In genomic region chr1:23079025-23079424, GRCh38 we compare ENCODE assay signal across 18 cellular contexts. TPM values are rescaled to one million over a fixed set of nuclear protein-coding genes. Genes with fewer than 3 reads are reported as not detected.
DNase-seq lines count a peak whose midpoint lies in the region; TF ChIP-seq lines count a peak whose summit lies in the region.
"Had no signal": no experiment of that assay in that cellular context is flagged by ENCODE, and none has a peak within 500 bp of the region (broad histone marks: within the 10 kb centered on the region; RNA-seq: fewer than 3 reads in every experiment).

No MANE protein-coding gene starts in this region.

- no peaks in the 10 kb centered on the region for H3K9me3 ChIP-seq in breast epithelium

- peaks cover 85% of the 10 kb centered on the region for H3K36me3 Mint-ChIP-seq in MCF 10A (ENCODE audit: insufficient read depth, unreplicated experiment)
- H3K36me3 Mint-ChIP-seq in nephron progenitor cell (ENCODE audit: low read depth): peaks cover 89% of the 10 kb centered on the region

- CTCF ChIA-PET in MCF 10A (lab: Yijun Ruan, JAX): interaction anchor here (0.6 to 2.6 kb wide), 4 partner anchors 15 to 115 kb away, joined by 4 to 17 read pairs (median 5); no protein-coding TSS in a partner anchor

- H3K4me3 Mint-ChIP-seq in MCF 10A (ENCODE audit: unreplicated experiment): no peak overlapping the region
- H3K4me3 Mint-ChIP-seq in nephron progenitor cell: no peak overlapping the region
- H3K4me3 Mint-ChIP-seq: CD4-positive, alpha-beta T cell had no signal

- H3K4me1 ChIP-seq in breast epithelium: peaks cover 0 to 2% of the 10 kb centered on the region in 2 donors

- no TSS peak for BruUV-seq in MCF 10A (replicated peaks; lab: Mats Ljungman, UMichigan)

- no peak overlapping the region for H3K27ac ChIP-seq in breast epithelium
- H3K27ac ChIP-seq in epithelial cell of prostate: peak overlapping the region; percentile 23
- no peak overlapping the region for H3K27ac ChIP-seq in substantia nigra (ENCODE audit: low read depth, low read length, poor library complexity, severe bottlenecking)
- H3K27ac ChIP-seq: GM23248 had no signal

- no peak for DNase-seq in MCF 10A (ENCODE audit: unreplicated experiment)
- no peak for DNase-seq in breast epithelium (ENCODE audit: low spot score in 2 of 2)
- no peak for DNase-seq in epithelial cell of prostate (ENCODE audit: low read depth, low spot score)
- no peak for DNase-seq in nephron progenitor cell
- no peak for DNase-seq in substantia nigra (lab: John Stamatoyannopoulos, UW)
- no peak for DNase-seq in middle frontal gyrus (ENCODE audit: extremely low spot score, low spot score)
- DNase-seq in HPDE6-E6E7 (ENCODE audit: extremely low spot score): no peak
- DNase-seq: CD4-positive, alpha-beta T cell; DMS153; GF-D8; GM23248; HCEC 1CT; MV-4-11; NCI-H1694 treated with DMSO at 0.1 percent for 48 hours; NCI-H748 treated with DMSO at 0.1 percent for 48 hours; NK-92 treated with Interleukin-12 subunit alpha and Interleukin-12 subunit beta, amount 100 ng/mL, for 24 hours; SHP77 treated with DMSO at 0.1 percent for 48 hours had no signal

- no peak for TF ChIP-seq POLR2A in breast epithelium (IDR thresholded peaks at IDR 0.05)

- no peaks in the 10 kb centered on the region for H3K36me3 ChIP-seq in breast epithelium

- POLR2A ChIA-PET in MCF 10A (lab: Yijun Ruan, JAX): interaction anchor here (1.1 kb wide), 1 partner anchor 9 kb away, joined by 3 read pairs; no protein-coding TSS in a partner anchor

- H3K27me3 Mint-ChIP-seq in MCF 10A (ENCODE audit: insufficient read depth, unreplicated experiment) (no peaks in the 10 kb centered on the region), nephron progenitor cell (ENCODE audit: low read depth, poor library complexity) (no peaks in the 10 kb centered on the region)
- H3K27me3 Mint-ChIP-seq: CD4-positive, alpha-beta T cell had no signal

- H3K9me3 Mint-ChIP-seq in MCF 10A (ENCODE audit: unreplicated experiment): no peaks in the 10 kb centered on the region
- H3K9me3 Mint-ChIP-seq in nephron progenitor cell: no peaks in the 10 kb centered on the region
- H3K9me3 Mint-ChIP-seq: CD4-positive, alpha-beta T cell had no signal

- H3K4me1 Mint-ChIP-seq in MCF 10A (ENCODE audit: insufficient read depth, unreplicated experiment) (peaks cover 19% of the 10 kb centered on the region), nephron progenitor cell (no peaks in the 10 kb centered on the region)

- no peaks in the 10 kb centered on the region for H3K27me3 ChIP-seq in breast epithelium

- TF ChIP-seq CTCF in MCF 10A (IDR thresholded peaks at IDR 0.05; ENCODE audit: unreplicated experiment) (no peak), breast epithelium (IDR thresholded peaks at IDR 0.05) (no peak), nephron progenitor cell (IDR thresholded peaks at IDR 0.05) (no peak)

- no peak overlapping the region for H3K4me3 ChIP-seq in breast epithelium
- H3K4me3 ChIP-seq: GM23248, K562 had no signal

- H3K27ac Mint-ChIP-seq in MCF 10A (ENCODE audit: low read depth, unreplicated experiment) (peak overlapping the region; percentile 55), nephron progenitor cell (peak overlapping the region; percentile 87)
- H3K27ac Mint-ChIP-seq: CD4-positive, alpha-beta T cell had no signal

- intact Hi-C loops in MCF 10A (cut with micrococcal nuclease): no loop called here
- intact Hi-C loops in breast epithelium (cut with DNase I; ENCODE audit: low total_unique reads): no loop called here

RNA-seq across cellular contexts. Expression of gene KDM1A, which starts 59.8 kb away (rescaled TPM):
- 64.2 and 72.3 TPM in 2 replicates for total RNA-seq in MCF 10A (2022)
- total RNA-seq in breast epithelium: 10 to 100 TPM; 41.6 to 73.2 (median 68.5) TPM
